In the genomic region with DNA sequence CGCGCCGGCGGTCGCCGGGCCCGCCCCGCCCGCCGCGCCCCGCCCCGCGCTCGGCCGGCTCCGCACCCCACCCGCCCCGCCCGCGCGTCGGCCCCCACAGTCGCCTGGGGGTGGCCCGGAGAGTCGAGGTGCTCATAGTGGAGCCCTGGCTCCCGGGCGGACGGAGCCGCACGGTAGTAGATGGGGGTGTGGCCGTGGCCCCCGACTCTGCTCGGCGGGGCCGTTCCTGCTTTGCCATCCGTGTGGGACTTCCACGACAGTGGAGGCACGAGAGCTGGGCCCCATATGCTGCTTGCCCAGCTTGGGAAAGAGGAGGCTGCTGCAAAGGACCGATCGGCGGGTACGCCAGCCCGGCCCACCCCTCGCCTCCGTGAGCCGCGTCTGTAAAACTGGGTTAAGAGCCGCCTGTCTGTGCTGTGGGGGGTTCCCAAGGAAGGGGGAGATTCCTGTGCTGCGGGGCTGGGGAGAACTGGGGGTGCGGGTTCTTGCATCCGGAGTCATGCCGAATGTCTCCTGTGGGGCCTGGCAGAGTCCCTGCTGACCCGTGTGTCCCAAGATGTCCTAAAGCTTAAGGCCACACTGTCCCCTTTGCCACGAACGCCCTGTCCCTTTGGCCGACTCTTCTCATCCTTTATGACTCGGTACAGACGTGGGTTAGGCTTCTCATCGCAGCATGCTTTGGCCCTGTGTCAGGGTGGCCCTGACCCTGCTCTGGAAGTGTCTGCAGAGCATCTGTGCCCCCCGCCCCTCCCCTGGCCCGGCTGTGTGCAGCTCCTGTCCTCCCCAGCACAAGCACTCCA, we compare ENCODE assay signal across 8 cellular contexts. TPM values are rescaled to one million over a fixed set of nuclear protein-coding genes. Genes with fewer than 3 reads are reported as not detected.
DNase-seq lines count a peak whose midpoint lies in the region; ATAC-seq lines count a peak whose summit lies in the region.

A gene (plus strand): TSS at position 70 of the 800 bp plus-strand sequence. CDS start 12,639 bp downstream, outside the sequence.

- peak within 1 kb of the TSS; percentile 85 to 95 (median 92) for H3K27ac ChIP-seq in BLaER1 treated with 17β-estradiol and CSF1 and Interleukin-3, amounts not matched to agents 10 nM and 100 nM

- peak; percentile 2 for ATAC-seq in stimulated activated naive CD8-positive, alpha-beta T cell treated with anti-CD3 and anti-CD28 coated beads, Interleukin-15, Interleukin-2, amounts not matched to agents 100 U/mL and 50 U/mL, for 24 hours
- no peak for ATAC-seq in HG02763 (IDR thresholded peaks at IDR 0.05; ENCODE audit: unreplicated experiment)

- H3K9ac ChIP-seq in BLaER1 treated with 17β-estradiol and CSF1 and Interleukin-3, amounts not matched to agents 10 nM and 100 nM: peak within 1 kb of the TSS; percentile 86 to 93 (median 91)
- peak within 1 kb of the TSS; percentile 89 for H3K9ac ChIP-seq in adipocyte (ENCODE audit: low read length)

- no peaks in the 10 kb centered on the region for H3K9me3 ChIP-seq in BLaER1 treated with 17β-estradiol and CSF1 and Interleukin-3, amounts not matched to agents 10 nM and 100 nM (replicated peaks in 1 of 11)
- H3K9me3 ChIP-seq in adipocyte (ENCODE audit: control insufficient read depth, low read length): no peaks in the 10 kb centered on the region

- no peaks in the 10 kb centered on the region for H3K36me3 Mint-ChIP-seq in immature natural killer cell

- peak within 1 kb of the TSS; percentile 79 to 93 (median 88) for H3K27ac Mint-ChIP-seq in immature natural killer cell

- H3K4me3 ChIP-seq in BLaER1 treated with 17β-estradiol and CSF1 and Interleukin-3, amounts not matched to agents 10 nM and 100 nM: peak within 1 kb of the TSS; percentile 75 to 98 (median 88)
- H3K4me3 ChIP-seq in Jurkat, Clone E6-1 (ENCODE audit: low read length): peak within 1 kb of the TSS; percentile 77
- H3K4me3 ChIP-seq in adipocyte (ENCODE audit: low read length): peak within 1 kb of the TSS; percentile 84

- no peaks in the 10 kb centered on the region for H3K9me3 Mint-ChIP-seq in immature natural killer cell

- peak within 1 kb of the TSS; percentile 88 to 93 (median 91) for H3K4me3 Mint-ChIP-seq in immature natural killer cell

- DNase-seq in Jurkat, Clone E6-1 (ENCODE audit: low read depth, low spot score): no peak
- no peak for DNase-seq in adipocyte (ENCODE audit: low read depth)
- DNase-seq in immature natural killer cell: peak in 2 of 3 donors; percentile 38 to 49
- no peak for DNase-seq in stimulated activated naive CD8-positive, alpha-beta T cell treated with anti-CD3 and anti-CD28 coated beads, Interleukin-15, Interleukin-2, amounts not matched to agents 100 U/mL and 50 U/mL, for 24 hours
- DNase-seq in NOMO-1 treated with dmso at 0.1 percent for 144 hours (lab: John Stamatoyannopoulos, UW; ENCODE audit: unreplicated experiment): no peak
- DNase-seq in inferior parietal cortex (ENCODE audit: extremely low spot score): no peak

- H3K4me1 ChIP-seq in BLaER1 treated with 17β-estradiol and CSF1 and Interleukin-3, amounts not matched to agents 10 nM and 100 nM: peaks cover 52 to 86% (median 74%) of the 10 kb centered on the region in 10 experiments
- peaks cover 23% of the 10 kb centered on the region for H3K4me1 ChIP-seq in adipocyte (ENCODE audit: control insufficient read depth, insufficient read depth, low read length)

- peaks cover 16 to 25% (median 21%) of the 10 kb centered on the region in 11 experiments for H3K27me3 ChIP-seq in BLaER1 treated with 17β-estradiol and CSF1 and Interleukin-3, amounts not matched to agents 10 nM and 100 nM
- H3K27me3 ChIP-seq in adipocyte (replicated peaks; ENCODE audit: control insufficient read depth, insufficient read depth, low read length): peaks cover 23% of the 10 kb centered on the region

- H3K4me1 Mint-ChIP-seq in immature natural killer cell: peaks cover 26 to 35% of the 10 kb centered on the region in 2 donors

- peaks cover 0 to 10% (median 6%) of the 10 kb centered on the region in 3 donors for H3K27me3 Mint-ChIP-seq in immature natural killer cell (ENCODE audit: low read depth in 3 of 3)

- peak within 1 kb of the TSS; percentile 97 to 100 (median 100) for H3K4me2 ChIP-seq in BLaER1 treated with 17β-estradiol and CSF1 and Interleukin-3, amounts not matched to agents 10 nM and 100 nM

- peaks cover 16 to 56% (median 37%) of the 10 kb centered on the region in 11 experiments; a peak in 20 of 22 replicates for H4K20me1 ChIP-seq in BLaER1 treated with 17β-estradiol and CSF1 and Interleukin-3, amounts not matched to agents 10 nM and 100 nM

- peaks cover 0 to 16% (median 12%) of the 10 kb centered on the region in 11 experiments; a peak in 17 of 22 replicates for H3K36me3 ChIP-seq in BLaER1 treated with 17β-estradiol and CSF1 and Interleukin-3, amounts not matched to agents 10 nM and 100 nM
- H3K36me3 ChIP-seq in adipocyte (ENCODE audit: control insufficient read depth, insufficient read depth, low read length, severe bottlenecking): no peaks in the 10 kb centered on the region

RNA-seq across cellular contexts. Expression of the gene that starts here (rescaled TPM):
- 5.0 TPM for polyA plus RNA-seq in Jurkat, Clone E6-1 (2012; ENCODE audit: insufficient read depth, insufficient read length)
- 1 to 10 TPM in 1 of 3 donors, under 1 TPM in 2; 0.48 to 1.3 (median 0.73) TPM for polyA plus RNA-seq in immature natural killer cell

Comparison
In these comparisons a context has a peak if more than half of its experiments do, and no peak if none do; other contexts are left out.
1. DNase-seq: peak in immature natural killer cell (2 of 3); none in Jurkat, Clone E6-1 (single experiment), adipocyte (single experiment), stimulated activated naive CD8-positive, alpha-beta T cell treated with anti-CD3 and anti-CD28 coated beads, Interleukin-15, Interleukin-2, amounts not matched to agents 100 U/mL and 50 U/mL, for 24 hours (single experiment), NOMO-1 treated with dmso at 0.1 percent for 144 hours (single experiment) and inferior parietal cortex (single experiment).
2. Peak in every context shown above with its lines, with median percentiles within 50 percentile points of each other: H3K4me3 ChIP-seq.